Comparison of ENCODE assay signal across 8 cellular contexts in genomic region chr21:32772281-32773047, GRCh38. TPM values are rescaled to one million over a fixed set of nuclear protein-coding genes. Genes with fewer than 3 reads are reported as not detected.
DNase-seq lines count a peak whose midpoint lies in the region; ATAC-seq and TF ChIP-seq lines count a peak whose summit lies in the region.

No MANE protein-coding gene starts in this region.

- no peak for ATAC-seq in GM21367 (IDR thresholded peaks at IDR 0.05; ENCODE audit: unreplicated experiment)

- H3K9me3 ChIP-seq in NT2/D1 (ENCODE audit: insufficient read depth, low read length), result no peaks in the 10 kb centered on the region

- H3K4me3 ChIP-seq in NT2/D1 (ENCODE audit: insufficient read length, low read depth) (peak overlapping the region; percentile 98), fibroblast of pulmonary artery (replicated peaks; ENCODE audit: low read depth, low read length) (peak overlapping the region; percentile 76)

- no peaks in the 10 kb centered on the region for H3K27me3 ChIP-seq in NT2/D1 (ENCODE audit: insufficient read depth, insufficient read length)

- H3K4me1 ChIP-seq in NT2/D1 (ENCODE audit: insufficient read depth, insufficient read length), result no peaks in the 10 kb centered on the region

- H3K36me3 ChIP-seq in NT2/D1 (ENCODE audit: insufficient read depth, insufficient read length, low read length), result peaks cover 26% of the 10 kb centered on the region

- H3K9ac ChIP-seq in NT2/D1 (ENCODE audit: insufficient read length, low read depth), result peak overlapping the region; percentile 53

- no peak for TF ChIP-seq CTCF in fibroblast of pulmonary artery (IDR thresholded peaks at IDR 0.05; ENCODE audit: low read length, missing control alignments)

- DNase-seq in NCI-H2227 (lab: John Stamatoyannopoulos, UW; ENCODE audit: unreplicated experiment) (peak; percentile 37), NCI-H2227 treated with DMSO at 0.1 percent for 48 hours (lab: John Stamatoyannopoulos, UW) (no peak), NT2/D1 (ENCODE audit: low read depth, low spot score) (no peak), fibroblast of pulmonary artery (ENCODE audit: low read depth) (peak; percentile 26), pons (ENCODE audit: low spot score) (peak; percentile 57), ureter (ENCODE audit: low spot score) (peak; percentile 49)
- peak; percentile 70 to 77 for DNase-seq in activated T-cell treated with anti-CD3 and anti-CD28 coated beads, Interleukin-2, amount 50 U/mL, for 48 hours

RNA-seq across cellular contexts. Expression of gene PAXBP1, which starts 0.9 kb away (rescaled TPM):
- 55.2 TPM for total RNA-seq in ureter

RNA-seq across cellular contexts. Expression of gene SYNJ1, which starts 44.7 kb away (rescaled TPM):
- 19.1 TPM for total RNA-seq in ureter

Comparison
In these comparisons a context has a peak if more than half of its experiments do, and no peak if none do; other contexts are left out.
1. DNase-seq: peak in NCI-H2227 (single experiment), activated T-cell treated with anti-CD3 and anti-CD28 coated beads, Interleukin-2, amount 50 U/mL, for 48 hours (2 of 2), fibroblast of pulmonary artery (single experiment), pons (single experiment) and ureter (single experiment); none in NCI-H2227 treated with DMSO at 0.1 percent for 48 hours (single experiment) and NT2/D1 (single experiment).